Comparison of ENCODE assay signal across 8 cellular contexts in the genomic region with DNA sequence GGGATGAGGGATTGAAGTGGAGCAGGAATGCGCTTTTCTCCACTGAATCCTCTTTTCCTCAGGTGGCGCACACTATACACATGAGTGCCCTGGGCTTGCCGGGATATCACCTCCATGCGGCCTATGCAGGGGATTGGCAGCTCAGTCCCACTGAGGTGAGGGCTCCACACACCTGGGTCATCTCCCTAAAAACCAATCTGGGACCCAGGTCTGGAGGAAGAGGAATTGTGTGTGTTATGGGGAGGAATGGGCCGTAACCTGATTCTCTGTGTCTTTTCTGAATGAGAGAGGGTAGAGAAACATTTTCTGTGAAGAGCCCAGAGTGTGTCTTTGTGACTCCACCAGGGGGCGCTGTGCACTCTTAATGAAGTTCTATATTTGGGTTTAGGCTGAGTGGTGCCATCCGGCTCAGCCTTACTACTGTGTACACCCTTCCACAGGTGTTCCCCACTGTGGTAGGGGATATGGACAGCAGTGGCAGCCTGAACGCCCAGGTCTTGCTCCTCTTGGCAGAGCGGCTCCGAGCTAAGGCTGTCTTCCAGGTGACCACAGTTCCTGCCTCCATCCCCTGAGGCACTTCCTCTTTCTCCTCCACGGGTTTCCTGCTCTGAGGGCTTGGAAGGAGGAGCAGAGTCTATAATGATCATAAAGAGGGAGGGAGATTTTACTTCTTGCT. TPM values are rescaled to one million over a fixed set of nuclear protein-coding genes. Genes with fewer than 3 reads are reported as not detected.
A peak's percentile ranks its signal among the peaks of the same experiment; 100 is the strongest.
DNase-seq lines count a peak whose midpoint lies in the region; ATAC-seq and TF ChIP-seq lines count a peak whose summit lies in the region.

No MANE protein-coding gene starts in this region.

- ATAC-seq in CD4-positive, alpha-beta T cell (ENCODE audit: poor library complexity), result peak; percentile 45
- ATAC-seq in GM21576 (IDR thresholded peaks at IDR 0.05; ENCODE audit: unreplicated experiment), result peak; percentile 30
- peak; percentile 58 for ATAC-seq in stimulated activated naive CD8-positive, alpha-beta T cell treated with anti-CD3 and anti-CD28 coated beads, Interleukin-15, Interleukin-2, amounts not matched to agents 100 U/mL and 50 U/mL, for 24 hours

- H3K4me3 ChIP-seq in MG63 (peak overlapping the region; percentile 99), foreskin fibroblast (ENCODE audit: low read depth in 1 of 2, low read length in 2 of 2) (peak overlapping the region; percentile 70 to 83), neural progenitor cell (peak overlapping the region; percentile 70)

- no peaks in the 10 kb centered on the region for H3K27me3 Mint-ChIP-seq in CD4-positive, alpha-beta T cell
- H3K27me3 Mint-ChIP-seq in neural progenitor cell (ENCODE audit: insufficient read depth, low read depth), result peaks cover 6% of the 10 kb centered on the region

- H3K4me2 ChIP-seq in neural progenitor cell, result peak overlapping the region; percentile 89

- no peak overlapping the region for H3K27ac ChIP-seq in CD4-positive, alpha-beta T cell (ENCODE audit: low read depth, low read length)
- H3K27ac ChIP-seq in neural progenitor cell, result no peak overlapping the region

- intact Hi-C loops in CD4-positive, alpha-beta T cell (cut with DNase I, micrococcal nuclease), result loop anchor here (1.0 to 10.0 kb wide), 6 partner anchors 25 to 517 kb away; a partner anchor contains a TSS

- H3K9me3 Mint-ChIP-seq in CD4-positive, alpha-beta T cell, result no peaks in the 10 kb centered on the region
- no peaks in the 10 kb centered on the region for H3K9me3 Mint-ChIP-seq in neural progenitor cell

- peaks cover 9% of the 10 kb centered on the region for H3K4me1 ChIP-seq in neural progenitor cell

- peak overlapping the region; percentile 33 for H3K27ac Mint-ChIP-seq in CD4-positive, alpha-beta T cell
- peak overlapping the region; percentile 11 for H3K27ac Mint-ChIP-seq in neural progenitor cell

- H3K36me3 Mint-ChIP-seq in CD4-positive, alpha-beta T cell (ENCODE audit: low read depth), result peaks cover 29% of the 10 kb centered on the region
- no peaks in the 10 kb centered on the region for H3K36me3 Mint-ChIP-seq in neural progenitor cell

- TF ChIP-seq CTCF in CD4-positive, alpha-beta T cell (IDR thresholded peaks at IDR 0.05), result peak; percentile 90
- TF ChIP-seq CTCF in foreskin fibroblast (IDR thresholded peaks at IDR 0.05; ENCODE audit: low read depth, low read length) (peak; percentile 79), neural progenitor cell (IDR thresholded peaks at IDR 0.05) (peak; percentile 90)

- peaks cover 27% of the 10 kb centered on the region for H3K36me3 ChIP-seq in MG63
- H3K36me3 ChIP-seq in neural progenitor cell, result no peaks in the 10 kb centered on the region

- no peak overlapping the region for H3K9ac ChIP-seq in neural progenitor cell

- peak overlapping the region; percentile 23 for H2AFZ ChIP-seq in neural progenitor cell (replicated peaks)

- H3K79me2 ChIP-seq in neural progenitor cell (ENCODE audit: low read depth), result no peaks in the 10 kb centered on the region

- no peaks in the 10 kb centered on the region for H3K27me3 ChIP-seq in CD4-positive, alpha-beta T cell (ENCODE audit: control insufficient read depth, insufficient read depth, low read length)
- H3K27me3 ChIP-seq in MG63, result no peaks in the 10 kb centered on the region
- no peaks in the 10 kb centered on the region for H3K27me3 ChIP-seq in neural progenitor cell

- POLR2A ChIA-PET in CD4-positive, alpha-beta T cell (lab: Charles Lee), result interaction anchor here (1.1 to 3.5 kb wide), 9 partner anchors 11 to 155 kb away, joined by 3 to 95 read pairs (median 20); a partner anchor contains a TSS

- H3F3A ChIP-seq in neural progenitor cell (ENCODE audit: low read depth), result peaks cover 13% of the 10 kb centered on the region

- peak; percentile 79 to 92 (median 88) for DNase-seq in CD4-positive, alpha-beta T cell
- DNase-seq in MG63, result peak; percentile 64
- DNase-seq in SHP77 (lab: John Stamatoyannopoulos, UW), result peak; percentile 85 to 90
- DNase-seq in activated T-helper 9 cell treated with anti-CD3 and anti-CD28 coated beads, Interleukin-2, amount 50 U/mL, for 16 hours (ENCODE audit: low read depth), result peak; percentile 80
- peak; percentile 55 to 88 for DNase-seq in foreskin fibroblast
- peak; percentile 91 for DNase-seq in neural progenitor cell (ENCODE audit: low spot score)
- DNase-seq in stimulated activated naive CD8-positive, alpha-beta T cell treated with anti-CD3 and anti-CD28 coated beads, Interleukin-15, Interleukin-2, amounts not matched to agents 100 U/mL and 50 U/mL, for 24 hours, result peak; percentile 94

- peak overlapping the region; percentile 80 for H3K4me3 Mint-ChIP-seq in CD4-positive, alpha-beta T cell
- peak overlapping the region; percentile 99 for H3K4me3 Mint-ChIP-seq in neural progenitor cell

- H3K9me3 ChIP-seq in CD4-positive, alpha-beta T cell (ENCODE audit: control insufficient read depth, low read length), result no peaks in the 10 kb centered on the region
- H3K9me3 ChIP-seq in MG63 (no peaks in the 10 kb centered on the region), neural progenitor cell (ENCODE audit: low read depth) (no peaks in the 10 kb centered on the region)

- no peaks in the 10 kb centered on the region for H4K20me1 ChIP-seq in neural progenitor cell (ENCODE audit: low read depth)

- CTCF ChIA-PET in CD4-positive, alpha-beta T cell (lab: Charles Lee), result interaction anchor here (0.8 to 3.3 kb wide), 8 partner anchors 8 to 155 kb away, joined by 3 to 43 read pairs (median 14); a partner anchor contains a TSS

- H3K4me1 Mint-ChIP-seq in CD4-positive, alpha-beta T cell (ENCODE audit: low read depth), result peaks cover 39% of the 10 kb centered on the region
- H3K4me1 Mint-ChIP-seq in neural progenitor cell, result peaks cover 21% of the 10 kb centered on the region

RNA-seq across cellular contexts. Expression of a gene that starts 1.5 kb away (rescaled TPM):
- total RNA-seq in CD4-positive, alpha-beta T cell, result 1 to 10 TPM; 3.2 to 4.1 TPM
- 24.0 and 39.6 TPM in 2 replicates for total RNA-seq in MG63 (2014; rRNA removed; shearing (Covaris generic); ENCODE audit: low replicate concordance)
- total RNA-seq in neural progenitor cell (ENCODE audit: low replicate concordance), result 7.2 and 9.8 TPM in 2 replicates

RNA-seq across cellular contexts. Expression of a gene that starts 3.9 kb away (rescaled TPM):
- total RNA-seq in CD4-positive, alpha-beta T cell, result not detected
- not detected in 2 replicates for total RNA-seq in MG63 (2014; rRNA removed; shearing (Covaris generic); ENCODE audit: low replicate concordance)
- total RNA-seq in neural progenitor cell (ENCODE audit: low replicate concordance), result not detected in 2 replicates

RNA-seq across cellular contexts. Expression of a gene that starts 10.7 kb away (rescaled TPM):
- total RNA-seq in CD4-positive, alpha-beta T cell, result not detected
- total RNA-seq in MG63 (2014; rRNA removed; shearing (Covaris generic); ENCODE audit: low replicate concordance), result not detected in 2 replicates
- total RNA-seq in neural progenitor cell (ENCODE audit: low replicate concordance), result not detected in 2 replicates

RNA-seq across cellular contexts. Expression of a gene that starts 12.2 kb away (rescaled TPM):
- total RNA-seq in CD4-positive, alpha-beta T cell, result 1 to 10 TPM; 2.0 TPM
- total RNA-seq in MG63 (2014; rRNA removed; shearing (Covaris generic); ENCODE audit: low replicate concordance), result 5.3 TPM in 1 of 2 replicates, not detected in the other
- 0.34 TPM in 1 of 2 replicates, not detected in the other for total RNA-seq in neural progenitor cell (ENCODE audit: low replicate concordance)

RNA-seq across cellular contexts. Expression of a gene that starts 25.2 kb away (rescaled TPM):
- 10 to 100 TPM; 49.9 to 55.7 TPM for total RNA-seq in CD4-positive, alpha-beta T cell
- total RNA-seq in MG63 (2014; rRNA removed; shearing (Covaris generic); ENCODE audit: low replicate concordance), result 129 and 194 TPM in 2 replicates
- 105 and 107 TPM in 2 replicates for total RNA-seq in neural progenitor cell (ENCODE audit: low replicate concordance)
